In the genomic region with DNA sequence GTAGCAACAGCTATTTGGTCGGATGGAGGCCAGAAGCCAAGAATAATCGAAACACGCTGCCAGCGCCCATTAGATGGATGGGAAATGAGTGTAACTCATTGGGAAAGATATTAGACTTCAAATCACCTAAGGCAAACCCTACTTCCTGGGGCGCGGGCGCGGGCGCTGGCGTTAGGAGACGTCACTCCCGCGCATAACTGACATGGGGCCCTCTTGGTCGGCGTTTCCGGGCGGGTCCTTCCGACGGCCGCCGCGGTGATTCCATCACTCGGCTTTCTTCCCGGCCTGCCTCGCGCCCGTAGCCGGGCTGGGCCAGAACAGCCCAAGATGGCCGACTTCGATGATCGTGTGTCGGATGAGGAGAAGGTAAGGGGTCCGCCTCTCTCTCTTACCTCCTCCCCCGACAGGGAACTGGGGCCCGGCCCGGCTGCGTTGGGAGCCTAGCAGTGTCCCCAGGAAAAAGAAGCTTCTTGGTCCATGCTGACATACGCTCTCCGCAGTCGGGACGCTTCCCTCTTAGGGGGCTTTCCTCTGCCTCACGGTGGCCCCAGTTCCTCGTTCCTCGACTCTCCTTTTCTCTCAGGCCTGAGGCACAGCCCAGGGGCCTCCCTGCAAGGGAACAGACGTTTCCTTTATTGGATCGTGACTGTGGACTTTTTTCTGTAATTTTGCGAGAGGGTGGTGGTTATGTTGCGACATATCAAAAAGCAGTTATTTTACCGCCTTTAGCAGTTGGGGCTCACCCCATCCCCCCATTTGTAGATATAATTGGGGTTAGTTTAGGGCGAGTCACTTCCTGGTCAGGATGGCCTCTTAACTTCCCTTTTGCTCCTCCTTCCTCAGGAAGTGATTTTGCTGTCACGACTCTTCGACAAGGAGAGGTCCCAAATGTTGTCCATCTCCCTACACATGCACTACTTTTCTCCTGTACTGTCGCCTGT, we compare ENCODE assay signal across 1 cellular context.
TF ChIP-seq lines count a peak whose summit lies in the region.

A gene (plus strand): TSS at position 315 of the 941 bp plus-strand sequence. CDS start 13 bp downstream, at position 328.

TF ChIP-seq in K562, 482 proteins besides CTCF, POLR2A, EP300 and RAD21 (continued from another document and continues in another):
- TF ChIP-seq FOXK1 (CRISPR knock-in tag; IDR thresholded peaks at IDR 0.05; ENCODE audit: borderline replicate concordance) (peak; percentile 14; the same call in 1 of the 2 replicates), SRF (CRISPR knock-in tag; IDR thresholded peaks at IDR 0.05) (peak in 1 of 2 experiments; percentile 36; a peak in 2 of 4 replicates), DIDO1 (tag; IDR thresholded peaks at IDR 0.05; ENCODE audit: low read depth) (no peak), KLF13 (tag; IDR thresholded peaks at IDR 0.05; ENCODE audit: borderline replicate concordance, low read depth) (no peak; the same call in 1 of the 2 replicates), HDAC2 (IDR thresholded peaks at IDR 0.05) (peak; percentile 43; the same call in 1 of the 2 replicates), NCOR1 (IDR thresholded peaks at IDR 0.05) (no peak; the same call in none of the 2 replicates), TAL1 (IDR thresholded peaks at IDR 0.05) (no peak), ZNF766 (CRISPR knock-in tag; conservative IDR thresholded peaks at IDR 0.05) (peak; percentile 70; the same call in 1 of the 2 replicates), FOSL1 (tag; conservative IDR thresholded peaks at IDR 0.05) (peak; percentile 64), ZNF143 (CRISPR knock-in tag; IDR thresholded peaks at IDR 0.05) (peak; percentile 81), ETS2 (tag; IDR thresholded peaks at IDR 0.05; ENCODE audit: borderline replicate concordance, poor library complexity, severe bottlenecking) (no peak), NCOA2 (IDR thresholded peaks at IDR 0.05; ENCODE audit: partially characterized antibody in 2 of 2) (no peak), KAT8 (IDR thresholded peaks at IDR 0.05; ENCODE audit: low read depth) (peak; percentile 35; the same call in 1 of the 2 replicates), CHD1 (IDR thresholded peaks at IDR 0.05; ENCODE audit: low read length) (peak; percentile 96), CEBPG (CRISPR knock-in tag; IDR thresholded peaks at IDR 0.05) (peak; percentile 78), CEBPG (tag; conservative IDR thresholded peaks at IDR 0.05 in 1 of 2, IDR thresholded peaks at IDR 0.05 in 1 of 2) (peak; percentile 81 to 87), NRF1 (conservative IDR thresholded peaks at IDR 0.05 in 1 of 2, IDR thresholded peaks at IDR 0.05 in 1 of 2) (peak; percentile 88 to 90), ZNF668 (CRISPR knock-in tag; IDR thresholded peaks at IDR 0.05) (no peak), PML (IDR thresholded peaks at IDR 0.05; ENCODE audit: low read length) (peak; percentile 84), MTA3 (IDR thresholded peaks at IDR 0.05; ENCODE audit: borderline replicate concordance) (peak; percentile 95), C11orf30 (IDR thresholded peaks at IDR 0.05; ENCODE audit: low read depth) (peak; percentile 86), PHF21A (IDR thresholded peaks at IDR 0.05; ENCODE audit: borderline replicate concordance, low read depth) (0 out of 2 replicates have a peak, but pooled peaks have one; percentile 7), ETV6 (IDR thresholded peaks at IDR 0.05; ENCODE audit: borderline replicate concordance in 1 of 2, low read depth in 2 of 2, low read length in 1 of 2) (peak; percentile 91 to 99), ETV6 (CRISPR knock-in tag; IDR thresholded peaks at IDR 0.05; ENCODE audit: borderline replicate concordance) (no peak), EGR1 (conservative IDR thresholded peaks at IDR 0.05) (peak; percentile 69), ZNF274 (IDR thresholded peaks at IDR 0.05; ENCODE audit: borderline replicate concordance, low read depth, low read length) (no peak), TEAD1 (CRISPR knock-in tag; IDR thresholded peaks at IDR 0.05) (peak in 1 of 2 experiments; percentile 8; a peak in 2 of 4 replicates), ZC3H4 (CRISPR knock-in tag; IDR thresholded peaks at IDR 0.05; ENCODE audit: borderline replicate concordance) (no peak; the same call in 1 of the 2 replicates), MEIS2 (IDR thresholded peaks at IDR 0.05; ENCODE audit: partially characterized antibody) (peak; percentile 87), BRF1 (IDR thresholded peaks at IDR 0.05; ENCODE audit: borderline replicate concordance, extremely low read depth, insufficient read length) (no peak), ZNF165 (CRISPR knock-in tag; IDR thresholded peaks at IDR 0.05; ENCODE audit: borderline replicate concordance) (peak; percentile 9; the same call in 1 of the 2 replicates), POLR2AphosphoS2 (IDR thresholded peaks at IDR 0.05; ENCODE audit: low read length) (peak; percentile 81; the same call in 1 of the 2 replicates), ERF (CRISPR knock-in tag; IDR thresholded peaks at IDR 0.05) (0 out of 2 replicates have a peak, but pooled peaks have one; percentile 29), KLF16 (IDR thresholded peaks at IDR 0.05) (peak; percentile 7; the same call in 1 of the 2 replicates), ZNF830 (CRISPR knock-in tag; IDR thresholded peaks at IDR 0.05) (peak; percentile 76; the same call in 1 of the 2 replicates), HNRNPLL (IDR thresholded peaks at IDR 0.05; ENCODE audit: low read depth, low read length, poor library complexity, severe bottlenecking) (peak; percentile 63), MYC (IDR thresholded peaks at IDR 0.05; ENCODE audit: low read depth, low read length) (peak; percentile 79), MYC (CRISPR knock-in tag; IDR thresholded peaks at IDR 0.05; ENCODE audit: borderline replicate concordance, low read depth) (no peak), RB1 (IDR thresholded peaks at IDR 0.05; ENCODE audit: low read depth) (peak; percentile 81), RUNX1 (IDR thresholded peaks at IDR 0.05; ENCODE audit: low read depth) (no peak), TAF9B (IDR thresholded peaks at IDR 0.05; ENCODE audit: partially characterized antibody) (peak; percentile 99), ZNF282 (CRISPR knock-in tag; IDR thresholded peaks at IDR 0.05) (no peak), EWSR1 (IDR thresholded peaks at IDR 0.05; ENCODE audit: borderline replicate concordance, low read depth, partially characterized antibody) (no peak), HCFC1 (IDR thresholded peaks at IDR 0.05; ENCODE audit: low read depth, low read length) (peak; percentile 68), DDX20 (tag; IDR thresholded peaks at IDR 0.05; ENCODE audit: low read depth) (no peak), IFI16 (CRISPR knock-in tag; IDR thresholded peaks at IDR 0.05) (no peak), ZNF197 (CRISPR knock-in tag; IDR thresholded peaks at IDR 0.05; ENCODE audit: low read depth) (0 out of 2 replicates have a peak, but pooled peaks have one; percentile 66), GABPB2 (CRISPR knock-in tag; conservative IDR thresholded peaks at IDR 0.05) (no peak), ZNF780A (CRISPR knock-in tag; IDR thresholded peaks at IDR 0.05) (no peak), POLR2G (IDR thresholded peaks at IDR 0.05; ENCODE audit: low read depth, low read length) (peak; percentile 94)
- TF ChIP-seq, protein P1, sequence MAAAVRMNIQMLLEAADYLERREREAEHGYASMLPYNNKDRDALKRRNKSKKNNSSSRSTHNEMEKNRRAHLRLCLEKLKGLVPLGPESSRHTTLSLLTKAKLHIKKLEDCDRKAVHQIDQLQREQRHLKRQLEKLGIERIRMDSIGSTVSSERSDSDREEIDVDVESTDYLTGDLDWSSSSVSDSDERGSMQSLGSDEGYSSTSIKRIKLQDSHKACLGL (CRISPR knock-in tag; IDR thresholded peaks at IDR 0.05; ENCODE audit: borderline replicate concordance, poor library complexity, severe bottlenecking) = peak; percentile 15
- TF ChIP-seq, protein P2, sequence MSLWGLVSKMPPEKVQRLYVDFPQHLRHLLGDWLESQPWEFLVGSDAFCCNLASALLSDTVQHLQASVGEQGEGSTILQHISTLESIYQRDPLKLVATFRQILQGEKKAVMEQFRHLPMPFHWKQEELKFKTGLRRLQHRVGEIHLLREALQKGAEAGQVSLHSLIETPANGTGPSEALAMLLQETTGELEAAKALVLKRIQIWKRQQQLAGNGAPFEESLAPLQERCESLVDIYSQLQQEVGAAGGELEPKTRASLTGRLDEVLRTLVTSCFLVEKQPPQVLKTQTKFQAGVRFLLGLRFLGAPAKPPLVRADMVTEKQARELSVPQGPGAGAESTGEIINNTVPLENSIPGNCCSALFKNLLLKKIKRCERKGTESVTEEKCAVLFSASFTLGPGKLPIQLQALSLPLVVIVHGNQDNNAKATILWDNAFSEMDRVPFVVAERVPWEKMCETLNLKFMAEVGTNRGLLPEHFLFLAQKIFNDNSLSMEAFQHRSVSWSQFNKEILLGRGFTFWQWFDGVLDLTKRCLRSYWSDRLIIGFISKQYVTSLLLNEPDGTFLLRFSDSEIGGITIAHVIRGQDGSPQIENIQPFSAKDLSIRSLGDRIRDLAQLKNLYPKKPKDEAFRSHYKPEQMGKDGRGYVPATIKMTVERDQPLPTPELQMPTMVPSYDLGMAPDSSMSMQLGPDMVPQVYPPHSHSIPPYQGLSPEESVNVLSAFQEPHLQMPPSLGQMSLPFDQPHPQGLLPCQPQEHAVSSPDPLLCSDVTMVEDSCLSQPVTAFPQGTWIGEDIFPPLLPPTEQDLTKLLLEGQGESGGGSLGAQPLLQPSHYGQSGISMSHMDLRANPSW (CRISPR knock-in tag; IDR thresholded peaks at IDR 0.05) = peak; percentile 76; the same call in 1 of the 2 replicates
- TF ChIP-seq, protein P3, sequence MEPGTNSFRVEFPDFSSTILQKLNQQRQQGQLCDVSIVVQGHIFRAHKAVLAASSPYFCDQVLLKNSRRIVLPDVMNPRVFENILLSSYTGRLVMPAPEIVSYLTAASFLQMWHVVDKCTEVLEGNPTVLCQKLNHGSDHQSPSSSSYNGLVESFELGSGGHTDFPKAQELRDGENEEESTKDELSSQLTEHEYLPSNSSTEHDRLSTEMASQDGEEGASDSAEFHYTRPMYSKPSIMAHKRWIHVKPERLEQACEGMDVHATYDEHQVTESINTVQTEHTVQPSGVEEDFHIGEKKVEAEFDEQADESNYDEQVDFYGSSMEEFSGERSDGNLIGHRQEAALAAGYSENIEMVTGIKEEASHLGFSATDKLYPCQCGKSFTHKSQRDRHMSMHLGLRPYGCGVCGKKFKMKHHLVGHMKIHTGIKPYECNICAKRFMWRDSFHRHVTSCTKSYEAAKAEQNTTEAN (CRISPR knock-in tag; IDR thresholded peaks at IDR 0.05) = no peak
- TF ChIP-seq, protein P4, sequence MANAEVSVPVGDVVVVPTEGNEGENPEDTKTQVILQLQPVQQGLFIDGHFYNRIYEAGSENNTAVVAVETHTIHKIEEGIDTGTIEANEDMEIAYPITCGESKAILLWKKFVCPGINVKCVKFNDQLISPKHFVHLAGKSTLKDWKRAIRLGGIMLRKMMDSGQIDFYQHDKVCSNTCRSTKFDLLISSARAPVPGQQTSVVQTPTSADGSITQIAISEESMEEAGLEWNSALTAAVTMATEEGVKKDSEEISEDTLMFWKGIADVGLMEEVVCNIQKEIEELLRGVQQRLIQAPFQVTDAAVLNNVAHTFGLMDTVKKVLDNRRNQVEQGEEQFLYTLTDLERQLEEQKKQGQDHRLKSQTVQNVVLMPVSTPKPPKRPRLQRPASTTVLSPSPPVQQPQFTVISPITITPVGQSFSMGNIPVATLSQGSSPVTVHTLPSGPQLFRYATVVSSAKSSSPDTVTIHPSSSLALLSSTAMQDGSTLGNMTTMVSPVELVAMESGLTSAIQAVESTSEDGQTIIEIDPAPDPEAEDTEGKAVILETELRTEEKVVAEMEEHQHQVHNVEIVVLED (CRISPR knock-in tag; IDR thresholded peaks at IDR 0.05) = peak; percentile 80
- TF ChIP-seq, protein P5, sequence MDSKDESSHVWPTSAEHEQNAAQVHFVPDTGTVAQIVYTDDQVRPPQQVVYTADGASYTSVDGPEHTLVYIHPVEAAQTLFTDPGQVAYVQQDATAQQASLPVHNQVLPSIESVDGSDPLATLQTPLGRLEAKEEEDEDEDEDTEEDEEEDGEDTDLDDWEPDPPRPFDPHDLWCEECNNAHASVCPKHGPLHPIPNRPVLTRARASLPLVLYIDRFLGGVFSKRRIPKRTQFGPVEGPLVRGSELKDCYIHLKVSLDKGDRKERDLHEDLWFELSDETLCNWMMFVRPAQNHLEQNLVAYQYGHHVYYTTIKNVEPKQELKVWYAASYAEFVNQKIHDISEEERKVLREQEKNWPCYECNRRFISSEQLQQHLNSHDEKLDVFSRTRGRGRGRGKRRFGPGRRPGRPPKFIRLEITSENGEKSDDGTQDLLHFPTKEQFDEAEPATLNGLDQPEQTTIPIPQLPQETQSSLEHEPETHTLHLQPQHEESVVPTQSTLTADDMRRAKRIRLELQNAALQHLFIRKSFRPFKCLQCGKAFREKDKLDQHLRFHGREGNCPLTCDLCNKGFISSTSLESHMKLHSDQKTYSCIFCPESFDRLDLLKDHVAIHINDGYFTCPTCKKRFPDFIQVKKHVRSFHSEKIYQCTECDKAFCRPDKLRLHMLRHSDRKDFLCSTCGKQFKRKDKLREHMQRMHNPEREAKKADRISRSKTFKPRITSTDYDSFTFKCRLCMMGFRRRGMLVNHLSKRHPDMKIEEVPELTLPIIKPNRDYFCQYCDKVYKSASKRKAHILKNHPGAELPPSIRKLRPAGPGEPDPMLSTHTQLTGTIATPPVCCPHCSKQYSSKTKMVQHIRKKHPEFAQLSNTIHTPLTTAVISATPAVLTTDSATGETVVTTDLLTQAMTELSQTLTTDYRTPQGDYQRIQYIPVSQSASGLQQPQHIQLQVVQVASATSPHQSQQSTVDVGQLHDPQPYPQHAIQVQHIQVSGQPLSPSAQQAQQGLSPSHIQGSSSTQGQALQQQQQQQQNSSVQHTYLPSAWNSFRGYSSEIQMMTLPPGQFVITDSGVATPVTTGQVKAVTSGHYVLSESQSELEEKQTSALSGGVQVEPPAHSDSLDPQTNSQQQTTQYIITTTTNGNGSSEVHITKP (IDR thresholded peaks at IDR 0.05; ENCODE audit: partially characterized antibody) = peak; percentile 40
- TF ChIP-seq, protein P6, sequence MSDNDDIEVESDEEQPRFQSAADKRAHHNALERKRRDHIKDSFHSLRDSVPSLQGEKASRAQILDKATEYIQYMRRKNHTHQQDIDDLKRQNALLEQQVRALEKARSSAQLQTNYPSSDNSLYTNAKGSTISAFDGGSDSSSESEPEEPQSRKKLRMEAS (CRISPR knock-in tag; IDR thresholded peaks at IDR 0.05) = no peak
- TF ChIP-seq, protein P7, sequence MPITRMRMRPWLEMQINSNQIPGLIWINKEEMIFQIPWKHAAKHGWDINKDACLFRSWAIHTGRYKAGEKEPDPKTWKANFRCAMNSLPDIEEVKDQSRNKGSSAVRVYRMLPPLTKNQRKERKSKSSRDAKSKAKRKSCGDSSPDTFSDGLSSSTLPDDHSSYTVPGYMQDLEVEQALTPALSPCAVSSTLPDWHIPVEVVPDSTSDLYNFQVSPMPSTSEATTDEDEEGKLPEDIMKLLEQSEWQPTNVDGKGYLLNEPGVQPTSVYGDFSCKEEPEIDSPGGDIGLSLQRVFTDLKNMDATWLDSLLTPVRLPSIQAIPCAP (CRISPR knock-in tag; IDR thresholded peaks at IDR 0.05; ENCODE audit: borderline replicate concordance) = no peak
- TF ChIP-seq, protein P8, sequence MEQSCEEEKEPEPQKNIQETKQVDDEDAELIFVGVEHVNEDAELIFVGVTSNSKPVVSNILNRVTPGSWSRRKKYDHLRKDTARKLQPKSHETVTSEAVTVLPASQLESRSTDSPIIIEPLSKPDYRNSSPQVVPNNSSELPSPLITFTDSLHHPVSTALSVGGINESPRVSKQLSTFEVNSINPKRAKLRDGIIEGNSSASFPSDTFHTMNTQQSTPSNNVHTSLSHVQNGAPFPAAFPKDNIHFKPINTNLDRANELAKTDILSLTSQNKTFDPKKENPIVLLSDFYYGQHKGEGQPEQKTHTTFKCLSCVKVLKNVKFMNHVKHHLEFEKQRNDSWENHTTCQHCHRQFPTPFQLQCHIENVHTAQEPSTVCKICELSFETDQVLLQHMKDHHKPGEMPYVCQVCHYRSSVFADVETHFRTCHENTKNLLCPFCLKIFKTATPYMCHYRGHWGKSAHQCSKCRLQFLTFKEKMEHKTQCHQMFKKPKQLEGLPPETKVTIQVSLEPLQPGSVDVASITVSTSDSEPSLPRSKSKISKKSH (CRISPR knock-in tag; IDR thresholded peaks at IDR 0.05) = no peak
